ENCODE assay signal across 16 cellular contexts in the genomic region with DNA sequence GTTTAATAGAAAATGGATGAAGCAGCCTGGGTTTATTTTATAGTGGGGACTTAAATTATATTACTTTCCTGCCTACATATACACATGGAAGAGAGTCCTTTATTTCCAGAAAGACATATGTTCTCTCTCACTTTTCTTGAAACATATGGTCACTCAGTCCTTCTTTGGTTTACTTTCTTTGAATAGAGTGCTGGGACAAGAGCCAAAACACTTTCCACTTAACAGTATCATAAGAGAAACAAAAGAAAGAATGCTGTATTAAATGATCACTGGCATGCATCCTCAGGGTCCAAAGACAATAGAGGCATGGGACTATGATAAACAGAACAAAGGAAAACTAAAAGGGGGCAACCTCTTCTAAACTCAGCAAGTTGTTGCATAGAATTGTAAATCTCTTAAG.
"Had no signal": no experiment of that assay in that cellular context is flagged by ENCODE, and none has a peak within 500 bp of the region (broad histone marks: within the 10 kb centered on the region; RNA-seq: fewer than 3 reads in every experiment).

No MANE protein-coding gene starts in this region.

- H3K9me3 ChIP-seq: right atrium auricular region, suprapubic skin had no signal

- H3K36me3 ChIP-seq: right atrium auricular region, suprapubic skin had no signal

- DNase-seq: activated CD4-positive, alpha-beta T cell treated with anti-CD3 and anti-CD28 coated beads, Interleukin-2, amount 10 ng/mL, durations not matched to agents 7 days and 5 days; activated CD4-positive, CD25-positive, alpha-beta regulatory T cell; activated CD8-positive, alpha-beta memory T cell treated with anti-CD3 and anti-CD28 coated beads, Interleukin-2, amount 50 U/mL, for 48 hours; activated gamma-delta T cell treated with Interleukin-2 at 50 U/mL for 16 hours; dorsolateral prefrontal cortex; erythroblast; hypothalamus; left ventricle myocardium superior; nephron progenitor cell; occipital lobe; small intestine; stimulated activated CD4-positive, alpha-beta T cell treated with anti-CD3 and anti-CD28 coated beads, Interleukin-4, amount 100 ng/mL, for 24 hours; stimulated activated naive CD4-positive, alpha-beta T cell treated with Interleukin-2 at 50 U/mL for 16 hours; trophoblast cell had no signal

- H3K27ac ChIP-seq: right atrium auricular region, suprapubic skin had no signal

- H3K27me3 ChIP-seq: dorsolateral prefrontal cortex, right atrium auricular region, suprapubic skin had no signal

- ATAC-seq: left ventricle myocardium superior had no signal

- H3K4me1 ChIP-seq: right atrium auricular region, suprapubic skin had no signal

- H3K4me3 ChIP-seq: dorsolateral prefrontal cortex, right atrium auricular region, suprapubic skin had no signal
